In the genomic region with DNA sequence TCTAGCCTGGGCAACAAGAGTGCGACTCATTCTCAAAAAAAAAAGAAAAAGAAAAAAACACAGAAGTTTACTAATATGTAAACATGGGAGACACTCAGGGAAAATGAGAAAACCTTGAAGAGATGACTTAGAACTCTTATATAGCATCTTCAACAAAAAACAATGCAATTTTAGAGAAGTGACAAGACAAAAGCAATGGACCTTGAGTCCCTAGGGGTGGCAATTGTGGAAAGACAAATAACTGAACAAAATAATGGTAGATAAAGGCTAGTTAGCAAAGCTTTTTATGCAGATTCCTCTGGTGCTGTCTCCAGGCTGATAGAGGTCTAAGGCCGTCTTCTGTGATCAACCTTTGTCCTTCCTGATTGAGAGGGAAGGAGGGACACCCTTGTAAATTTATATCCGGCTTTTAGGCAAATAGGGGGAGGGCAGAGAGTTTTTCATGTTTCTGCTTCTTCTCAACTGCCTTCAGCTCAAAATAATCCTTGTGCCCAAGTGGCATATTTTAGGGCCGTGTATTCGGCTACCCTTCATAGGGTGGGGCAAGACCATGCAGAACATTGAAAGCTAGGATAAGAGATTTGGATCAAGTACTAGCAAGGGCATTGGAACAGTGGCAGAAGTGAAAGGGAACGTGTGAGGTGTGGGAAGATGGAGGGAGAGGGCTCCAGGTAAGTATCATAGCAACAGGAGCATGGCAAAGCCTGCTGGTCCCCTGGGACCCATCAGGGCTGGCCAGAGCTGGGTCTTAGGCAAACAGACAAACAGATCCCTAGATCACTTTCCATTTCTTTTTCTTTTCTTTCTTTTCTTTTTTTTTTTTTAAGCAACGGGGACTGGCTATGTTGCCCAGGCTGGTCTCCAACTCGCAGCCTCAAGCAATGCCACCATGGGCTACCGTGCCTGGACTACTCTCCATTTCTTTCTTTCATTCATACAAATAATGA, we compare ENCODE assay signal across 7 cellular contexts.
DNase-seq lines count a peak whose midpoint lies in the region; ATAC-seq and TF ChIP-seq lines count a peak whose summit lies in the region.

No MANE protein-coding gene starts in this region.

- no peaks in the 10 kb centered on the region for H3K9me3 ChIP-seq in OCI-LY3 (ENCODE audit: insufficient read depth, low read length)
- no peaks in the 10 kb centered on the region for H3K9me3 ChIP-seq in fibroblast of lung (ENCODE audit: control insufficient read depth, insufficient read depth, low read depth, low read length)
- no peaks in the 10 kb centered on the region for H3K9me3 ChIP-seq in stomach smooth muscle (ENCODE audit: control insufficient read depth in 2 of 2, low read length in 2 of 2)

- H3K4me1 ChIP-seq in OCI-LY3 (ENCODE audit: low read length) = peaks cover 8% of the 10 kb centered on the region; the same call in 1 of the 2 replicates
- H3K4me1 ChIP-seq in fibroblast of lung (ENCODE audit: control insufficient read depth, extremely low read depth, insufficient read depth, low read length) = peaks cover 13% of the 10 kb centered on the region
- H3K4me1 ChIP-seq in stomach smooth muscle (ENCODE audit: control insufficient read depth, insufficient read depth, low read length) = peaks cover 40% of the 10 kb centered on the region

- H3K9ac ChIP-seq in OCI-LY3 (ENCODE audit: low read length) (peak overlapping the region; percentile 70), fibroblast of lung (ENCODE audit: insufficient read depth, low read length) (no peak overlapping the region), stomach smooth muscle (ENCODE audit: low read length in 2 of 2) (no peak overlapping the region)

- H3K79me2 ChIP-seq in OCI-LY3 (ENCODE audit: low read length) = no peaks in the 10 kb centered on the region
- H3K79me2 ChIP-seq in fibroblast of lung (ENCODE audit: control insufficient read depth, insufficient read depth, low read length) = no peaks in the 10 kb centered on the region

- no peak overlapping the region for H3K27ac Mint-ChIP-seq in progenitor cell of endocrine pancreas

- no peak overlapping the region for H3K27ac ChIP-seq in OCI-LY3 (ENCODE audit: low read length)
- peak overlapping the region; percentile 66 for H3K27ac ChIP-seq in fibroblast of lung (ENCODE audit: insufficient read depth, low read length)
- peak overlapping the region; percentile 87 for H3K27ac ChIP-seq in stomach smooth muscle (ENCODE audit: low read length)

- H4K20me1 ChIP-seq in OCI-LY3 (ENCODE audit: insufficient read depth, low read length) (no peaks in the 10 kb centered on the region), fibroblast of lung (ENCODE audit: control insufficient read depth, extremely low read depth, insufficient read depth, low read length) (no peaks in the 10 kb centered on the region)

- H3K36me3 ChIP-seq in OCI-LY3 (replicated peaks; ENCODE audit: low read depth, low read length) = no peaks in the 10 kb centered on the region
- H3K36me3 ChIP-seq in fibroblast of lung (ENCODE audit: control insufficient read depth, insufficient read depth, low read length) = no peaks in the 10 kb centered on the region
- no peaks in the 10 kb centered on the region for H3K36me3 ChIP-seq in stomach smooth muscle (ENCODE audit: control insufficient read depth in 2 of 2, insufficient read depth in 2 of 2, low read length in 2 of 2)

- peak overlapping the region; percentile 98 for H2AFZ ChIP-seq in OCI-LY3 (ENCODE audit: low read depth, low read length)
- no peak overlapping the region for H2AFZ ChIP-seq in fibroblast of lung (ENCODE audit: low read length)

- no peaks in the 10 kb centered on the region for H3K9me3 Mint-ChIP-seq in progenitor cell of endocrine pancreas (ENCODE audit: low read depth)

- peak overlapping the region; percentile 82 for H3K4me3 ChIP-seq in OCI-LY3 (ENCODE audit: low read length)
- H3K4me3 ChIP-seq in fibroblast of lung (replicated peaks in 1 of 4; ENCODE audit: control extremely low read depth in 1 of 4, insufficient read depth in 1 of 4, low read depth in 3 of 4, low read length in 4 of 4) = no peak overlapping the region
- H3K4me3 ChIP-seq in stomach smooth muscle (ENCODE audit: low read length in 2 of 2) = peak overlapping the region in 1 of 2 donors; percentile 73

- no peak for TF ChIP-seq CTCF in OCI-LY3 (IDR thresholded peaks at IDR 0.05; ENCODE audit: low read depth, low read length)
- TF ChIP-seq CTCF in fibroblast of lung (conservative IDR thresholded peaks at IDR 0.05 in 1 of 2, IDR thresholded peaks at IDR 0.05 in 1 of 2; ENCODE audit: low read depth in 1 of 2, low read length in 2 of 2) = no peak
- no peak for TF ChIP-seq CTCF in progenitor cell of endocrine pancreas (IDR thresholded peaks at IDR 0.05; ENCODE audit: unreplicated experiment)

- DNase-seq in HT-29 (ENCODE audit: low spot score) (peak; percentile 56), fibroblast of lung (ENCODE audit: low read depth in 2 of 2) (no peak), progenitor cell of endocrine pancreas (ENCODE audit: low spot score, unreplicated experiment) (no peak)

- no peaks in the 10 kb centered on the region for H3K36me3 Mint-ChIP-seq in progenitor cell of endocrine pancreas (ENCODE audit: insufficient read depth)

- H3K27me3 ChIP-seq in OCI-LY3 (ENCODE audit: low read depth, low read length) = no peaks in the 10 kb centered on the region
- no peaks in the 10 kb centered on the region for H3K27me3 ChIP-seq in fibroblast of lung (ENCODE audit: control insufficient read depth, insufficient read depth, low read length)
- no peaks in the 10 kb centered on the region for H3K27me3 ChIP-seq in stomach smooth muscle (ENCODE audit: control insufficient read depth in 1 of 2, insufficient read depth in 2 of 2, low read length in 2 of 2)

- H3K27me3 Mint-ChIP-seq in progenitor cell of endocrine pancreas = peaks cover 8% of the 10 kb centered on the region

- ATAC-seq in GM18498 (IDR thresholded peaks at IDR 0.05; ENCODE audit: unreplicated experiment) (no peak), HG03460 (IDR thresholded peaks at IDR 0.05; ENCODE audit: unreplicated experiment) (no peak)

- H3K4me3 Mint-ChIP-seq in progenitor cell of endocrine pancreas (ENCODE audit: low read depth) = no peak overlapping the region

- H3K4me1 Mint-ChIP-seq in progenitor cell of endocrine pancreas (ENCODE audit: low read depth) = peaks cover 5% of the 10 kb centered on the region

- H3K4me2 ChIP-seq in OCI-LY3 (ENCODE audit: low read length) = peak overlapping the region; percentile 91
- no peak overlapping the region for H3K4me2 ChIP-seq in fibroblast of lung (ENCODE audit: extremely low read depth, insufficient read depth, low read length)
